Comparison of ENCODE assay signal across 16 cellular contexts in the genomic region with DNA sequence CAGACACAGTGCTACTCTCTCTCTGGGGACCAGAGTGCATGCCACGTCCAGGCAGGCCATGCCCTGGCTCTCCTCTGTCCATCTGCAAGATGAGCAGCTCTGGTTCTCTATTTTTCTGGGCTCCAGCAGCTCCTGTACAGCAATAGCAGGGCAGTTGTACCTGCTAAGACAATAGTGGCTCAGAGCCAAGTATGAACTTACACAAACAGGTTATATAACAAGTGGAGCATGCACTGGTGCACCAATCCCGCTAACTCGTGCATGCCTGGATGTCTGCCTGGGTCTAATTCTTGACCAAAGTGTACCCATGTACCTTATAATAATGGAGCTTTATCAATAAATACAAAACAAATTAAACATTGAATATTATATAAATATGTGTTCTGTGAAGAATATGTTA.
"Had no signal": no experiment of that assay in that cellular context is flagged by ENCODE, and none has a peak within 500 bp of the region (broad histone marks: within the 10 kb centered on the region; RNA-seq: fewer than 3 reads in every experiment).

No MANE protein-coding gene starts in this region.

- H2AFZ ChIP-seq: hepatocyte had no signal

- DNase-seq: activated CD4-positive, alpha-beta T cell treated with anti-CD3 and anti-CD28 coated beads, Interleukin-2, amount 10 ng/mL, durations not matched to agents 7 days and 5 days; activated CD8-positive, alpha-beta memory T cell treated with anti-CD3 and anti-CD28 coated beads, Interleukin-2, amount 50 U/mL, for 48 hours; activated gamma-delta T cell treated with Interleukin-2 at 50 U/mL for 16 hours; activated naive CD8-positive, alpha-beta T cell treated with anti-CD3 and anti-CD28 coated beads for 36 hours; activated T-cell treated with anti-CD3 and anti-CD28 coated beads, Interleukin-2, amount 50 U/mL, for 72 hours; amygdala; body of pancreas; central memory CD4-positive, alpha-beta T cell; effector CD4-positive, alpha-beta T cell; esophagus squamous epithelium; kidney; left ventricle myocardium inferior; natural killer cell had no signal

- H3K4me3 ChIP-seq: body of pancreas, coronary artery, esophagus squamous epithelium, hepatocyte, left ventricle myocardium inferior had no signal

- H3K9me3 ChIP-seq: body of pancreas, esophagus squamous epithelium had no signal

- H3K27me3 ChIP-seq: body of pancreas, esophagus squamous epithelium, hepatocyte had no signal

- H3K27ac ChIP-seq: body of pancreas, coronary artery, esophagus squamous epithelium, hepatocyte, left ventricle myocardium inferior had no signal

- H3K79me2 ChIP-seq: hepatocyte had no signal

- H3K36me3 ChIP-seq: esophagus squamous epithelium, left ventricle myocardium inferior had no signal

- FAIRE-seq: kidney had no signal

- ATAC-seq: activated T-cell treated with anti-CD3 and anti-CD28 coated beads, Interleukin-2, amount 50 U/mL, for 72 hours; body of pancreas; natural killer cell; stimulated activated effector memory CD8-positive, alpha-beta T cell treated with anti-CD3 and anti-CD28 coated beads, Interleukin-12 subunit alpha, Interleukin-12 subunit beta, amount 100 ng/mL, for 72 hours had no signal

- H3K4me1 ChIP-seq: body of pancreas, esophagus squamous epithelium, left ventricle myocardium inferior had no signal

- H3K4me2 ChIP-seq: hepatocyte had no signal
